Comparison of ENCODE assay signal across 11 cellular contexts in the genomic region with DNA sequence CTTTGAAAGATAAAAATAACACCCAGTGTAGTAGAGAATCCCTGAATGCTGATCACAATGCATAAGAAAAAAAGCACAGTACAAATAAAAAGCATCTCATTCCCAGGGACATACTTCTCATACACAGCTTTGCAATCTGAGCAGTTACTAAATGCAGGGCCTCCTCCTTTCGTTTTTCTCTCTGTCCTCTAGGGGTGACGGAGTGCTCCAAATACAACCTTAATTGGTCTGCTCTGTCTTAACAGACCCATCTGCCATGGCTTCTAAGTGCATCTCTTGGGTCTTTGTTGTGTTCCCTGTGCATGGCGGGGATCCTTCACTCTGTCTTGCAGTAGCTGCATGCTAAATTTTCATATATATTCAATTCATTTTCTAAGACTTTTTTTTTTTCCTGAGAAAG.
DNase-seq lines count a peak whose midpoint lies in the region; ATAC-seq and TF ChIP-seq lines count a peak whose summit lies in the region.
"Had no signal": no experiment of that assay in that cellular context is flagged by ENCODE, and none has a peak within 500 bp of the region (broad histone marks: within the 10 kb centered on the region; RNA-seq: fewer than 3 reads in every experiment).

No MANE protein-coding gene starts in this region.

- H3K4me3 Mint-ChIP-seq in effector memory CD8-positive, alpha-beta T cell = no peak overlapping the region
- H3K4me3 Mint-ChIP-seq: activated naive CD8-positive, alpha-beta T cell treated with anti-CD3 and anti-CD28 coated beads, Interleukin-2, amount 50 U/mL, for 24 hours; natural killer cell treated with Interleukin-12 subunit alpha and Interleukin-12 subunit beta and Interleukin-15 and Interleukin-18, amount 100 ng/mL, for 72 hours; stimulated activated naive CD8-positive, alpha-beta T cell treated with anti-CD3 and anti-CD28 coated beads, Interleukin-15, amount 100 ng/mL, for 72 hours had no signal

- H3K9me2 ChIP-seq in MM.1S (replicated peaks; ENCODE audit: insufficient read depth, low read length) = no peaks in the 10 kb centered on the region

- H3K27ac ChIP-seq in MM.1S (ENCODE audit: low read length) = no peak overlapping the region

- TF ChIP-seq CTCF in MM.1S (IDR thresholded peaks at IDR 0.05; ENCODE audit: low read length) (no peak), GM10266 (IDR thresholded peaks at IDR 0.05; ENCODE audit: control insufficient read depth, insufficient read depth, low read depth, missing control alignments) (no peak)

- no peak overlapping the region for H3K4me3 ChIP-seq in MM.1S (ENCODE audit: low read length)
- H3K4me3 ChIP-seq in adipocyte (ENCODE audit: low read length) = no peak overlapping the region

- H3K36me3 Mint-ChIP-seq in effector memory CD8-positive, alpha-beta T cell (ENCODE audit: insufficient read depth) = no peaks in the 10 kb centered on the region
- H3K36me3 Mint-ChIP-seq: natural killer cell treated with Interleukin-12 subunit alpha and Interleukin-12 subunit beta and Interleukin-15 and Interleukin-18, amount 100 ng/mL, for 72 hours had no signal

- no peaks in the 10 kb centered on the region for H3K36me3 ChIP-seq in MM.1S (replicated peaks; ENCODE audit: insufficient read depth, low read length)
- no peaks in the 10 kb centered on the region for H3K36me3 ChIP-seq in adipocyte (ENCODE audit: control insufficient read depth, insufficient read depth, low read length, severe bottlenecking)

- H3K9ac ChIP-seq in MM.1S (ENCODE audit: low read length) = no peak overlapping the region
- no peak overlapping the region for H3K9ac ChIP-seq in adipocyte (ENCODE audit: low read length)

- no peaks in the 10 kb centered on the region for H3K79me2 ChIP-seq in MM.1S (ENCODE audit: low read length)

- H4K20me1 ChIP-seq in MM.1S (ENCODE audit: insufficient read depth, low read length) = no peaks in the 10 kb centered on the region

- H3K9me3 Mint-ChIP-seq in effector memory CD8-positive, alpha-beta T cell = peaks cover 0 to 5% of the 10 kb centered on the region in 2 donors
- H3K9me3 Mint-ChIP-seq: natural killer cell treated with Interleukin-12 subunit alpha and Interleukin-12 subunit beta and Interleukin-15 and Interleukin-18, amount 100 ng/mL, for 72 hours had no signal

- no peaks in the 10 kb centered on the region for H3K9me3 ChIP-seq in MM.1S (replicated peaks; ENCODE audit: insufficient read depth, low read length)
- H3K9me3 ChIP-seq in adipocyte (ENCODE audit: control insufficient read depth, low read length) = no peaks in the 10 kb centered on the region

- no peaks in the 10 kb centered on the region for H3K27me3 Mint-ChIP-seq in effector memory CD8-positive, alpha-beta T cell
- H3K27me3 Mint-ChIP-seq: activated naive CD8-positive, alpha-beta T cell treated with anti-CD3 and anti-CD28 coated beads, Interleukin-2, amount 50 U/mL, for 24 hours; natural killer cell treated with Interleukin-12 subunit alpha and Interleukin-12 subunit beta and Interleukin-15 and Interleukin-18, amount 100 ng/mL, for 72 hours; stimulated activated naive CD8-positive, alpha-beta T cell treated with anti-CD3 and anti-CD28 coated beads, Interleukin-15, amount 100 ng/mL, for 72 hours had no signal

- H3F3A ChIP-seq in MM.1S (ENCODE audit: insufficient read depth, low read length) = no peaks in the 10 kb centered on the region

- no peak overlapping the region for H3K27ac Mint-ChIP-seq in effector memory CD8-positive, alpha-beta T cell
- H3K27ac Mint-ChIP-seq: activated naive CD8-positive, alpha-beta T cell treated with anti-CD3 and anti-CD28 coated beads, Interleukin-2, amount 50 U/mL, for 24 hours; natural killer cell treated with Interleukin-12 subunit alpha and Interleukin-12 subunit beta and Interleukin-15 and Interleukin-18, amount 100 ng/mL, for 72 hours; stimulated activated naive CD8-positive, alpha-beta T cell treated with anti-CD3 and anti-CD28 coated beads, Interleukin-15, amount 100 ng/mL, for 72 hours had no signal

- no peak overlapping the region for H3K4me2 ChIP-seq in MM.1S (ENCODE audit: low read depth, low read length)

- peak; percentile 5 for DNase-seq in ELR (ENCODE audit: low read depth)
- peak; percentile 24 for DNase-seq in MM.1S
- peak; percentile 46 for DNase-seq in adipocyte (ENCODE audit: low read depth)
- peak; percentile 29 for DNase-seq in left kidney (ENCODE audit: low read depth, low spot score)
- no peak for DNase-seq in effector memory CD8-positive, alpha-beta T cell
- DNase-seq in germinal center (ENCODE audit: low spot score) = no peak
- DNase-seq in GM10266 (ENCODE audit: extremely low spot score) = no peak
- DNase-seq in activated CD4-positive, alpha-beta T cell treated with anti-CD3 and anti-CD28 coated beads for 48 hours = no peak
- DNase-seq: activated naive CD8-positive, alpha-beta T cell treated with anti-CD3 and anti-CD28 coated beads, Interleukin-2, amount 50 U/mL, for 24 hours; stimulated activated naive CD8-positive, alpha-beta T cell treated with anti-CD3 and anti-CD28 coated beads, Interleukin-15, amount 100 ng/mL, for 72 hours had no signal

- H3K4me1 Mint-ChIP-seq in effector memory CD8-positive, alpha-beta T cell (ENCODE audit: low read depth in 2 of 2) = no peaks in the 10 kb centered on the region
- H3K4me1 Mint-ChIP-seq: activated naive CD8-positive, alpha-beta T cell treated with anti-CD3 and anti-CD28 coated beads, Interleukin-2, amount 50 U/mL, for 24 hours; stimulated activated naive CD8-positive, alpha-beta T cell treated with anti-CD3 and anti-CD28 coated beads, Interleukin-15, amount 100 ng/mL, for 72 hours had no signal

- no peak overlapping the region for H2AFZ ChIP-seq in MM.1S (ENCODE audit: low read length)

- H3K27me3 ChIP-seq in MM.1S (replicated peaks; ENCODE audit: insufficient read depth, low read length) = no peaks in the 10 kb centered on the region
- no peaks in the 10 kb centered on the region for H3K27me3 ChIP-seq in adipocyte (replicated peaks; ENCODE audit: control insufficient read depth, insufficient read depth, low read length)

- ATAC-seq in effector memory CD8-positive, alpha-beta T cell (replicated peaks) = no peak
- ATAC-seq: activated naive CD8-positive, alpha-beta T cell treated with anti-CD3 and anti-CD28 coated beads, Interleukin-2, amount 50 U/mL, for 24 hours; natural killer cell treated with Interleukin-12 subunit alpha and Interleukin-12 subunit beta and Interleukin-15 and Interleukin-18, amount 100 ng/mL, for 72 hours; stimulated activated naive CD8-positive, alpha-beta T cell treated with anti-CD3 and anti-CD28 coated beads, Interleukin-15, amount 100 ng/mL, for 72 hours had no signal

- H3K4me1 ChIP-seq in MM.1S (ENCODE audit: low read length) (no peaks in the 10 kb centered on the region), adipocyte (ENCODE audit: control insufficient read depth, insufficient read depth, low read length) (no peaks in the 10 kb centered on the region)

Comparison
In these comparisons a context has a peak if more than half of its experiments do, and no peak if none do; other contexts are left out.
1. DNase-seq: peak in ELR (single experiment), MM.1S (single experiment), adipocyte (single experiment) and left kidney (single experiment); none in effector memory CD8-positive, alpha-beta T cell (0 of 3), germinal center (single experiment), GM10266 (single experiment) and activated CD4-positive, alpha-beta T cell treated with anti-CD3 and anti-CD28 coated beads for 48 hours (single experiment).